In genomic region chr10:86652361-86653202, GRCh38 we compare ENCODE assay signal across 13 cellular contexts. TPM values are rescaled to one million over a fixed set of nuclear protein-coding genes. Genes with fewer than 3 reads are reported as not detected.
DNase-seq lines count a peak whose midpoint lies in the region; ATAC-seq and TF ChIP-seq lines count a peak whose summit lies in the region.
"Had no signal": no experiment of that assay in that cellular context is flagged by ENCODE, and none has a peak within 500 bp of the region (broad histone marks: within the 10 kb centered on the region; RNA-seq: fewer than 3 reads in every experiment).

No MANE protein-coding gene starts in this region.

- no peaks in the 10 kb centered on the region for H3K27me3 Mint-ChIP-seq in WTC11 (ENCODE audit: low read depth)

- TF ChIP-seq EP300 in SK-N-SH (IDR thresholded peaks at IDR 0.05; ENCODE audit: borderline replicate concordance in 1 of 2, low read depth in 1 of 2, low read length in 1 of 2): no peak
- no peak for TF ChIP-seq EP300 in sigmoid colon (IDR thresholded peaks at IDR 0.05)

- H3K27ac ChIP-seq in SK-N-SH (ENCODE audit: low read depth in 2 of 2, low read length in 1 of 2): no peak overlapping the region
- H3K27ac ChIP-seq in sigmoid colon: no peak overlapping the region
- H3K27ac ChIP-seq in caudate nucleus (ENCODE audit: low read depth, low read length): no peak overlapping the region
- H3K27ac ChIP-seq: cardiac muscle cell had no signal

- no peaks in the 10 kb centered on the region for H3K36me3 Mint-ChIP-seq in WTC11

- ATAC-seq in SK-N-SH treated with all-trans-retinoic acid at 6 μM for 48 hours (no peak), WTC11 (peak; percentile 49)
- ATAC-seq: HCT116, Panc1 had no signal

- H3K4me1 Mint-ChIP-seq in WTC11: peaks cover 13% of the 10 kb centered on the region

- H3K4me3 Mint-ChIP-seq in WTC11: no peak overlapping the region

- WGBS in SK-N-SH (ENCODE audit: low lambda C conversion rate): 81% methylated on average over 14 of the region's 14 CpGs
- WGBS in sigmoid colon, 2 donors: 64 to 76% methylated on average over 14 of the region's 14 CpGs

- H3K9me2 ChIP-seq in SK-N-SH: no peaks in the 10 kb centered on the region

- no peak for TF ChIP-seq CTCF in SK-N-SH (IDR thresholded peaks at IDR 0.05)
- TF ChIP-seq CTCF in WTC11 (IDR thresholded peaks at IDR 0.05): no peak
- no peak for TF ChIP-seq CTCF in sigmoid colon (IDR thresholded peaks at IDR 0.05)

- H3K9me3 ChIP-seq in SK-N-SH: no peaks in the 10 kb centered on the region
- no peaks in the 10 kb centered on the region for H3K9me3 ChIP-seq in sigmoid colon

- no peaks in the 10 kb centered on the region for H3K9me3 Mint-ChIP-seq in WTC11

- H3K27me3 ChIP-seq in SK-N-SH (ENCODE audit: insufficient read depth): no peaks in the 10 kb centered on the region
- no peaks in the 10 kb centered on the region for H3K27me3 ChIP-seq in sigmoid colon
- H3K27me3 ChIP-seq: cardiac muscle cell had no signal

- H4K20me1 ChIP-seq in SK-N-SH (ENCODE audit: insufficient read depth): no peaks in the 10 kb centered on the region

- H3K36me3 ChIP-seq in SK-N-SH (replicated peaks in 1 of 2; ENCODE audit: control insufficient read depth in 1 of 2, insufficient read depth in 2 of 2, low read length in 1 of 2) (no peaks in the 10 kb centered on the region), sigmoid colon (no peaks in the 10 kb centered on the region)
- H3K36me3 ChIP-seq: cardiac muscle cell had no signal

- CTCF ChIA-PET in SK-N-SH (lab: Yijun Ruan, JAX) (no interaction called here), WTC11 (lab: Charles Lee) (interaction anchor here (0.5 to 1.9 kb wide), 3 partner anchors 10 to 308 kb away, joined by 3 to 4 read pairs (median 4); no protein-coding TSS in a partner anchor)

- no peak overlapping the region for H3K4me2 ChIP-seq in SK-N-SH

- no peaks in the 10 kb centered on the region for H3K79me2 ChIP-seq in SK-N-SH (ENCODE audit: insufficient read depth)

- no peak for TF ChIP-seq RAD21 in SK-N-SH (IDR thresholded peaks at IDR 0.05; ENCODE audit: low read length)

- no peak overlapping the region for H3K9ac ChIP-seq in SK-N-SH

- no peak overlapping the region for H3K27ac Mint-ChIP-seq in WTC11

- POLR2A ChIA-PET in SK-N-SH (lab: Yijun Ruan, JAX) (no interaction called here), WTC11 (lab: Charles Lee) (no interaction called here)

- H2AFZ ChIP-seq in SK-N-SH (ENCODE audit: low read depth): no peak overlapping the region

- intact Hi-C loops in sigmoid colon (cut with DNase I): no loop called here

- DNase-seq in SK-N-SH: peak; percentile 14
- peak; percentile 4 for DNase-seq in NCI-H187 treated with DMSO at 0.1 percent for 48 hours (lab: John Stamatoyannopoulos, UW)
- peak; percentile 11 for DNase-seq in WTC11 (ENCODE audit: low spot score)
- peak; percentile 53 for DNase-seq in sigmoid colon
- no peak for DNase-seq in stimulated activated CD4-positive, alpha-beta T cell treated with anti-CD3 and anti-CD28 coated beads, Interleukin-4, amount 100 ng/mL, for 4 hours
- DNase-seq in caudate nucleus (lab: John Stamatoyannopoulos, UW): no peak
- DNase-seq in foreskin melanocyte: no peak

- H3K4me1 ChIP-seq in SK-N-SH (ENCODE audit: control insufficient read depth in 1 of 2, insufficient read depth in 2 of 2, low read depth in 1 of 2, low read length in 1 of 2): peaks cover 11 to 21% of the 10 kb centered on the region in 2 experiments
- H3K4me1 ChIP-seq in sigmoid colon: peaks cover 0 to 22% (median 17%) of the 10 kb centered on the region in 4 donors

- peaks cover 11% of the 10 kb centered on the region for H3F3A ChIP-seq in SK-N-SH (replicated peaks; ENCODE audit: insufficient read depth)

- no peak for TF ChIP-seq POLR2A in sigmoid colon (IDR thresholded peaks at IDR 0.05)

- H3K4me3 ChIP-seq in SK-N-SH (ENCODE audit: low read depth in 2 of 2, low read length in 1 of 2) (no peak overlapping the region), sigmoid colon (no peak overlapping the region)
- H3K4me3 ChIP-seq: cardiac muscle cell had no signal

TF ChIP-seq in SK-N-SH, 30 proteins besides CTCF, POLR2A, EP300 and RAD21 (continues in another document):
- TF ChIP-seq GATA2 (CRISPR knock-in tag; IDR thresholded peaks at IDR 0.05) (no peak), SMC3 (IDR thresholded peaks at IDR 0.05; ENCODE audit: low read depth, low read length) (no peak), NFIC (IDR thresholded peaks at IDR 0.05; ENCODE audit: borderline replicate concordance) (no peak), JUND (IDR thresholded peaks at IDR 0.05) (no peak), TAF1 (IDR thresholded peaks at IDR 0.05; ENCODE audit: borderline replicate concordance, low read depth, low read length) (no peak), TCF12 (IDR thresholded peaks at IDR 0.05) (no peak)
- TF ChIP-seq, protein P1, sequence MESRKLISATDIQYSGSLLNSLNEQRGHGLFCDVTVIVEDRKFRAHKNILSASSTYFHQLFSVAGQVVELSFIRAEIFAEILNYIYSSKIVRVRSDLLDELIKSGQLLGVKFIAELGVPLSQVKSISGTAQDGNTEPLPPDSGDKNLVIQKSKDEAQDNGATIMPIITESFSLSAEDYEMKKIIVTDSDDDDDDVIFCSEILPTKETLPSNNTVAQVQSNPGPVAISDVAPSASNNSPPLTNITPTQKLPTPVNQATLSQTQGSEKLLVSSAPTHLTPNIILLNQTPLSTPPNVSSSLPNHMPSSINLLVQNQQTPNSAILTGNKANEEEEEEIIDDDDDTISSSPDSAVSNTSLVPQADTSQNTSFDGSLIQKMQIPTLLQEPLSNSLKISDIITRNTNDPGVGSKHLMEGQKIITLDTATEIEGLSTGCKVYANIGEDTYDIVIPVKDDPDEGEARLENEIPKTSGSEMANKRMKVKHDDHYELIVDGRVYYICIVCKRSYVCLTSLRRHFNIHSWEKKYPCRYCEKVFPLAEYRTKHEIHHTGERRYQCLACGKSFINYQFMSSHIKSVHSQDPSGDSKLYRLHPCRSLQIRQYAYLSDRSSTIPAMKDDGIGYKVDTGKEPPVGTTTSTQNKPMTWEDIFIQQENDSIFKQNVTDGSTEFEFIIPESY (IDR thresholded peaks at IDR 0.05; ENCODE audit: borderline replicate concordance, low read depth): no peak

TF ChIP-seq in SK-N-SH treated with all-trans-retinoic acid at 6 μM for 48 hours, 23 proteins besides CTCF, POLR2A, EP300 and RAD21 (continues in another document):
- TF ChIP-seq ESRRG (CRISPR knock-in tag; IDR thresholded peaks at IDR 0.05) (no peak), BACH2 (CRISPR knock-in tag; IDR thresholded peaks at IDR 0.05; ENCODE audit: borderline replicate concordance) (no peak), ZFP30 (CRISPR knock-in tag; IDR thresholded peaks at IDR 0.05) (no peak)
- TF ChIP-seq, protein P2, sequence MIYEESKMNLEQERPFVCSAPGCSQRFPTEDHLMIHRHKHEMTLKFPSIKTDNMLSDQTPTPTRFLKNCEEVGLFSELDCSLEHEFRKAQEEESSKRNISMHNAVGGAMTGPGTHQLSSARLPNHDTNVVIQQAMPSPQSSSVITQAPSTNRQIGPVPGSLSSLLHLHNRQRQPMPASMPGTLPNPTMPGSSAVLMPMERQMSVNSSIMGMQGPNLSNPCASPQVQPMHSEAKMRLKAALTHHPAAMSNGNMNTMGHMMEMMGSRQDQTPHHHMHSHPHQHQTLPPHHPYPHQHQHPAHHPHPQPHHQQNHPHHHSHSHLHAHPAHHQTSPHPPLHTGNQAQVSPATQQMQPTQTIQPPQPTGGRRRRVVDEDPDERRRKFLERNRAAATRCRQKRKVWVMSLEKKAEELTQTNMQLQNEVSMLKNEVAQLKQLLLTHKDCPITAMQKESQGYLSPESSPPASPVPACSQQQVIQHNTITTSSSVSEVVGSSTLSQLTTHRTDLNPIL (CRISPR knock-in tag; IDR thresholded peaks at IDR 0.05; ENCODE audit: low read depth): no peak

TF ChIP-seq in WTC11, 78 proteins besides CTCF, POLR2A, EP300 and RAD21:
- 0 out of 2 replicates have a peak, but pooled peaks have one; percentile 53 for TF ChIP-seq ZNF138 (CRISPR knock-in tag; conservative IDR thresholded peaks at IDR 0.05)
- TF ChIP-seq ZNF423 (CRISPR knock-in tag; IDR thresholded peaks at IDR 0.05): peak; percentile 15; the same call in 1 of the 2 replicates
- no peak for TF ChIP-seq ZSCAN18 (CRISPR knock-in tag; IDR thresholded peaks at IDR 0.05)

RNA-seq across cellular contexts. Expression of gene OPN4, which starts 1.8 kb away (rescaled TPM):
- polyA plus RNA-seq in SK-N-SH (2012; rRNA removed) (0.03 TPM in 1 of 2 replicates, not detected in the other), sigmoid colon (under 1 TPM in 1 of 3 donors, not detected in 2; 0.04 TPM)
- not detected in 2 replicates for polyA plus RNA-seq in SK-N-SH (2012; cell fraction: cytosol; rRNA removed)
- not detected in 2 replicates for polyA plus RNA-seq in SK-N-SH (2012; cell fraction: nucleus; rRNA removed)
- total RNA-seq in WTC11 (2021) (not detected in 3 replicates), sigmoid colon (not detected)
- total RNA-seq: epithelial cell of proximal tubule had no signal
- polyA plus RNA-seq: AG04450, cardiac muscle cell had no signal

RNA-seq across cellular contexts. Expression of gene LDB3, which starts 15.7 kb away (rescaled TPM):
- polyA plus RNA-seq in SK-N-SH (2012; rRNA removed) (0.48 and 0.73 TPM in 2 replicates), sigmoid colon (1 to 10 TPM; 1.2 to 1.9 (median 1.8) TPM)
- 0.26 and 0.38 TPM in 2 replicates for polyA plus RNA-seq in SK-N-SH (2012; cell fraction: cytosol; rRNA removed)
- polyA plus RNA-seq in SK-N-SH (2012; cell fraction: nucleus; rRNA removed): 1.3 and 1.7 TPM in 2 replicates
- total RNA-seq in WTC11 (2021) (0.42 to 0.96 TPM (median 0.46 TPM) in 3 replicates), sigmoid colon (10 to 100 TPM; 13.2 to 42.1 (median 22.4) TPM)
- total RNA-seq: epithelial cell of proximal tubule had no signal

Comparison
In these comparisons a context has a peak if more than half of its experiments do, and no peak if none do; other contexts are left out.
1. DNase-seq: peak in SK-N-SH (single experiment), NCI-H187 treated with DMSO at 0.1 percent for 48 hours (single experiment), WTC11 (single experiment) and sigmoid colon (single experiment); none in stimulated activated CD4-positive, alpha-beta T cell treated with anti-CD3 and anti-CD28 coated beads, Interleukin-4, amount 100 ng/mL, for 4 hours (0 of 2), caudate nucleus (0 of 61) and foreskin melanocyte (single experiment).